Comparison of ENCODE assay signal across 19 cellular contexts in genomic region chr4:47251363-47252135, GRCh38.
A peak's percentile ranks its signal among the peaks of the same experiment; 100 is the strongest.
DNase-seq lines count a peak whose midpoint lies in the region; ATAC-seq and TF ChIP-seq lines count a peak whose summit lies in the region.
"Had no signal": no experiment of that assay in that cellular context is flagged by ENCODE, and none has a peak within 500 bp of the region (broad histone marks: within the 10 kb centered on the region; RNA-seq: fewer than 3 reads in every experiment).

No MANE protein-coding gene starts in this region.

- BruUV-seq in A673 (replicated peaks; lab: Mats Ljungman, UMichigan): no TSS peak

- H3K14ac ChIP-seq in H9 (ENCODE audit: insufficient read depth, low read length): no peak overlapping the region

- H3K79me1 ChIP-seq in H9 (ENCODE audit: insufficient read depth, low read depth, low read length, poor library complexity, severe bottlenecking): no peaks in the 10 kb centered on the region

- no peak for ATAC-seq in HG03097 (IDR thresholded peaks at IDR 0.05; ENCODE audit: low FRiP score, unreplicated experiment)
- ATAC-seq: CD8-positive, alpha-beta T cell; K562; Panc1 had no signal

- no peaks in the 10 kb centered on the region for H3K27me3 ChIP-seq in A673 (replicated peaks; ENCODE audit: insufficient read depth, low read depth, low read length, poor library complexity)
- H3K27me3 ChIP-seq in H9 (ENCODE audit: insufficient read depth, low read length): no peaks in the 10 kb centered on the region
- H3K27me3 ChIP-seq: BLaER1 treated with 17β-estradiol and CSF1 and Interleukin-3, amounts not matched to agents 10 nM and 100 nM; SJCRH30 had no signal

- no peak overlapping the region for H3K4me2 ChIP-seq in H9 (ENCODE audit: insufficient read depth, insufficient read length, low read length)
- H3K4me2 ChIP-seq: BLaER1 treated with 17β-estradiol and CSF1 and Interleukin-3, amounts not matched to agents 10 nM and 100 nM had no signal

- H3K27ac ChIP-seq in A673 (ENCODE audit: low read depth, low read length, poor library complexity, severe bottlenecking) (no peak overlapping the region), H9 (ENCODE audit: insufficient read length, low read depth, low read length) (no peak overlapping the region)
- H3K27ac ChIP-seq: BLaER1 treated with 17β-estradiol and CSF1 and Interleukin-3, amounts not matched to agents 10 nM and 100 nM; GM23248; SJCRH30 had no signal

- no peak overlapping the region for H3K56ac ChIP-seq in H9 (ENCODE audit: insufficient read length, low read depth, low read length)

- H3K18ac ChIP-seq in H9 (ENCODE audit: insufficient read length, low read depth, low read length): no peak overlapping the region

- H3K4me3 ChIP-seq in A673 (ENCODE audit: low read depth, low read length, poor library complexity, severe bottlenecking): no peak overlapping the region
- H3K4me3 ChIP-seq: BLaER1 treated with 17β-estradiol and CSF1 and Interleukin-3, amounts not matched to agents 10 nM and 100 nM; GM23248; K562; SJCRH30 had no signal

- H4K91ac ChIP-seq in H9 (ENCODE audit: insufficient read length, low read depth, low read length): no peak overlapping the region

- H3K4me1 ChIP-seq in A673 (ENCODE audit: insufficient read depth, low read length, poor library complexity, severe bottlenecking) (no peaks in the 10 kb centered on the region), H9 (ENCODE audit: insufficient read depth, low read length) (no peaks in the 10 kb centered on the region)
- H3K4me1 ChIP-seq: BLaER1 treated with 17β-estradiol and CSF1 and Interleukin-3, amounts not matched to agents 10 nM and 100 nM; SJCRH30 had no signal

- H3K4me1 Mint-ChIP-seq in H9: peaks cover 0 to 6% of the 10 kb centered on the region in 2 experiments; a peak in 2 of 4 replicates
- H3K4me1 Mint-ChIP-seq in osteocyte (ENCODE audit: unreplicated experiment): peaks cover 16% of the 10 kb centered on the region
- H3K4me1 Mint-ChIP-seq in activated T-cell treated with anti-CD3 and anti-CD28 coated beads, Interleukin-2, amount 50 U/mL, for 24 hours (ENCODE audit: low read depth): no peaks in the 10 kb centered on the region

- no peak overlapping the region for H3K9ac ChIP-seq in H9 (ENCODE audit: extremely low read depth, insufficient read length, low read length)
- H3K9ac ChIP-seq: BLaER1 treated with 17β-estradiol and CSF1 and Interleukin-3, amounts not matched to agents 10 nM and 100 nM; GM23248 had no signal

- H2AFZ ChIP-seq in H9 (ENCODE audit: low read length): no peak overlapping the region
- H2AFZ ChIP-seq: GM23248 had no signal

- no peak overlapping the region for H2BK20ac ChIP-seq in H9 (ENCODE audit: low read depth, low read length, poor library complexity, severe bottlenecking)

- no CpG with 5 or more reads among the region's 9 CpGs for WGBS in H9 (ENCODE audit: extremely low coverage, insufficient read length, low lambda C conversion rate)

- DNase-seq in A673 (ENCODE audit: low spot score): peak; percentile 11
- peak; percentile 32 for DNase-seq in H9
- peak; percentile 34 for DNase-seq in foreskin melanocyte
- DNase-seq in osteocyte (ENCODE audit: extremely low spot score, unreplicated experiment): no peak
- no peak for DNase-seq in occipital lobe (lab: John Stamatoyannopoulos, UW)
- no peak for DNase-seq in activated T-cell treated with anti-CD3 and anti-CD28 coated beads, Interleukin-2, amount 50 U/mL, for 24 hours
- DNase-seq: CD8-positive, alpha-beta T cell; DMS79 treated with DMSO at 0.1 percent for 48 hours; GM23248; HCEC 1CT; NCI-H1436; NCI-H1930; NCI-H345; NCI-H524 treated with DMSO at 0.1 percent for 48 hours; SJCRH30 had no signal

- H2AK5ac ChIP-seq in H9 (ENCODE audit: insufficient read length, low read length): no peak overlapping the region

- no peak overlapping the region for H2BK120ac ChIP-seq in H9 (ENCODE audit: low read depth, low read length, poor library complexity, severe bottlenecking)

- H2BK15ac ChIP-seq in H9 (ENCODE audit: low read depth, low read length): no peak overlapping the region

- H4K20me1 ChIP-seq in H9 (ENCODE audit: control insufficient read depth, insufficient read depth, insufficient read length): no peaks in the 10 kb centered on the region
- H4K20me1 ChIP-seq: BLaER1 treated with 17β-estradiol and CSF1 and Interleukin-3, amounts not matched to agents 10 nM and 100 nM had no signal

- no peak overlapping the region for H2BK12ac ChIP-seq in H9 (ENCODE audit: insufficient read length, low read depth, low read length)

- H3K27ac Mint-ChIP-seq in H9 (peak overlapping the region in 2 of 3 experiments; percentile 25 to 50; a peak in 2 of 7 replicates), osteocyte (ENCODE audit: unreplicated experiment) (peak overlapping the region; percentile 67)
- no peak overlapping the region for H3K27ac Mint-ChIP-seq in activated T-cell treated with anti-CD3 and anti-CD28 coated beads, Interleukin-2, amount 50 U/mL, for 24 hours
- H3K27ac Mint-ChIP-seq: CD8-positive, alpha-beta T cell had no signal

- H3K27me3 Mint-ChIP-seq in H9 (ENCODE audit: low read depth) (no peaks in the 10 kb centered on the region; the same call in 1 of the 2 replicates), osteocyte (ENCODE audit: unreplicated experiment) (peaks cover 45% of the 10 kb centered on the region)
- peaks cover 6% of the 10 kb centered on the region for H3K27me3 Mint-ChIP-seq in activated T-cell treated with anti-CD3 and anti-CD28 coated beads, Interleukin-2, amount 50 U/mL, for 24 hours

- POLR2A ChIA-PET in A673 (lab: Charles Lee; ENCODE audit: low non-redundant PET): no interaction called here

- H3K9me3 ChIP-seq in A673 (ENCODE audit: low read depth, low read length, poor library complexity, severe bottlenecking) (no peaks in the 10 kb centered on the region), H9 (ENCODE audit: control insufficient read depth, low read depth, low read length) (no peaks in the 10 kb centered on the region)
- H3K9me3 ChIP-seq: BLaER1 treated with 17β-estradiol and CSF1 and Interleukin-3, amounts not matched to agents 10 nM and 100 nM; SJCRH30 had no signal

- no peaks in the 10 kb centered on the region for H3K36me3 ChIP-seq in A673 (ENCODE audit: insufficient read depth, low read length, poor library complexity, severe bottlenecking)
- H3K36me3 ChIP-seq: BLaER1 treated with 17β-estradiol and CSF1 and Interleukin-3, amounts not matched to agents 10 nM and 100 nM; SJCRH30 had no signal

- intact Hi-C loops in A673 (cut with micrococcal nuclease; ENCODE audit: unreplicated experiment): no loop called here

- H4K8ac ChIP-seq in H9 (replicated peaks; ENCODE audit: insufficient read length, low read depth, low read length): no peak overlapping the region

- H2BK5ac ChIP-seq in H9 (ENCODE audit: insufficient read length, low read length): no peak overlapping the region

- H4K5ac ChIP-seq in H9 (ENCODE audit: insufficient read length, low read depth, low read length): no peak overlapping the region

- no peaks in the 10 kb centered on the region for H3K23me2 ChIP-seq in H9 (ENCODE audit: insufficient read length, low read depth, low read length, poor library complexity, severe bottlenecking)

- H3K4ac ChIP-seq in H9 (ENCODE audit: low read depth, low read length): no peak overlapping the region

- H3K9me3 Mint-ChIP-seq in H9 (peaks cover 8 to 15% of the 10 kb centered on the region in 2 experiments; a peak in 4 of 5 replicates), osteocyte (ENCODE audit: unreplicated experiment) (peaks cover 23% of the 10 kb centered on the region)
- peaks cover 4% of the 10 kb centered on the region for H3K9me3 Mint-ChIP-seq in activated T-cell treated with anti-CD3 and anti-CD28 coated beads, Interleukin-2, amount 50 U/mL, for 24 hours

- H3K79me2 ChIP-seq in H9 (ENCODE audit: insufficient read depth, low read length): no peaks in the 10 kb centered on the region

- TF ChIP-seq CTCF in A673 (conservative IDR thresholded peaks at IDR 0.05; ENCODE audit: low read depth, low read length) (no peak), H9 (conservative IDR thresholded peaks at IDR 0.05) (no peak), osteocyte (IDR thresholded peaks at IDR 0.05) (no peak)

- CTCF ChIA-PET in A673 (lab: Charles Lee): no interaction called here

- H3K4me3 Mint-ChIP-seq in H9 (no peak overlapping the region), osteocyte (ENCODE audit: unreplicated experiment) (no peak overlapping the region)
- no peak overlapping the region for H3K4me3 Mint-ChIP-seq in activated T-cell treated with anti-CD3 and anti-CD28 coated beads, Interleukin-2, amount 50 U/mL, for 24 hours
- H3K4me3 Mint-ChIP-seq: CD8-positive, alpha-beta T cell had no signal

- H3K36me3 Mint-ChIP-seq in H9 (ENCODE audit: insufficient read depth in 1 of 3, low read depth in 3 of 3) (no peaks in the 10 kb centered on the region), osteocyte (ENCODE audit: unreplicated experiment) (no peaks in the 10 kb centered on the region)
- H3K36me3 Mint-ChIP-seq in activated T-cell treated with anti-CD3 and anti-CD28 coated beads, Interleukin-2, amount 50 U/mL, for 24 hours (ENCODE audit: low read depth): no peaks in the 10 kb centered on the region
- H3K36me3 Mint-ChIP-seq: CD8-positive, alpha-beta T cell had no signal

- H3K23ac ChIP-seq in H9 (ENCODE audit: insufficient read length, low read depth, low read length): no peak overlapping the region

- H3T11ph ChIP-seq in H9 (ENCODE audit: low read length): no peak overlapping the region

Comparison
In these comparisons a context has a peak if more than half of its experiments do, and no peak if none do; other contexts are left out.
1. DNase-seq: peak in A673 (single experiment), H9 (single experiment) and foreskin melanocyte (single experiment); none in osteocyte (single experiment), occipital lobe (single experiment) and activated T-cell treated with anti-CD3 and anti-CD28 coated beads, Interleukin-2, amount 50 U/mL, for 24 hours (single experiment).